8 cellular contexts compared by ENCODE assay signal in genomic region chr13:40149611-40150283, GRCh38.
DNase-seq lines count a peak whose midpoint lies in the region; ATAC-seq and TF ChIP-seq lines count a peak whose summit lies in the region.

No MANE protein-coding gene starts in this region.

- no peak overlapping the region for H2BK15ac ChIP-seq in neuronal stem cell (ENCODE audit: low read length)

- H3K79me1 ChIP-seq in neuronal stem cell (ENCODE audit: low read depth, low read length): no peaks in the 10 kb centered on the region
- H3K79me1 ChIP-seq in trophoblast cell (ENCODE audit: low read length): no peaks in the 10 kb centered on the region

- H4K12ac ChIP-seq in trophoblast cell (ENCODE audit: low read depth, low read length): no peak overlapping the region

- CTCF ChIA-PET in A673 (lab: Charles Lee): no interaction called here

- no peak for ATAC-seq in GM21737 (IDR thresholded peaks at IDR 0.05; ENCODE audit: unreplicated experiment)

- DNase-seq in A673 (ENCODE audit: low spot score) (peak; percentile 17), LoVo (ENCODE audit: low spot score) (peak; percentile 14), esophagus muscularis mucosa (ENCODE audit: extremely low spot score) (no peak), neuronal stem cell (ENCODE audit: low spot score) (no peak), HPDE6-E6E7 (ENCODE audit: extremely low spot score) (no peak), trophoblast cell (no peak), KG1 (lab: John Stamatoyannopoulos, UW) (no peak)

- POLR2A ChIA-PET in A673 (lab: Charles Lee; ENCODE audit: low non-redundant PET): no interaction called here

- H3K27me3 ChIP-seq in A673 (replicated peaks; ENCODE audit: insufficient read depth, low read depth, low read length, poor library complexity) (no peaks in the 10 kb centered on the region), esophagus muscularis mucosa (no peaks in the 10 kb centered on the region), neuronal stem cell (ENCODE audit: control insufficient read depth in 3 of 3, insufficient read depth in 3 of 3, low read depth in 1 of 3, low read length in 3 of 3) (no peaks in the 10 kb centered on the region), trophoblast cell (ENCODE audit: insufficient read depth, low read length) (no peaks in the 10 kb centered on the region)

- H2BK5ac ChIP-seq in neuronal stem cell (ENCODE audit: low read length) (no peak overlapping the region), trophoblast cell (ENCODE audit: low read depth, low read length, poor library complexity) (no peak overlapping the region)

- TF ChIP-seq POLR2A in esophagus muscularis mucosa (IDR thresholded peaks at IDR 0.05; ENCODE audit: low read depth): no peak

- TF ChIP-seq CTCF in A673 (conservative IDR thresholded peaks at IDR 0.05; ENCODE audit: low read depth, low read length): no peak
- TF ChIP-seq CTCF in esophagus muscularis mucosa (IDR thresholded peaks at IDR 0.05): no peak

- no peak overlapping the region for H3K9ac ChIP-seq in neuronal stem cell (ENCODE audit: low read depth, low read length, poor library complexity)
- H3K9ac ChIP-seq in trophoblast cell (ENCODE audit: low read length): no peak overlapping the region

- BruUV-seq in A673 (replicated peaks; lab: Mats Ljungman, UMichigan): no TSS peak

- H3K14ac ChIP-seq in neuronal stem cell (ENCODE audit: low read length): no peak overlapping the region
- no peak overlapping the region for H3K14ac ChIP-seq in trophoblast cell (ENCODE audit: low read length)

- peak overlapping the region; percentile 51 for H2AFZ ChIP-seq in neuronal stem cell (ENCODE audit: low read length)
- H2AFZ ChIP-seq in trophoblast cell (ENCODE audit: insufficient read depth, low read length, poor library complexity): no peak overlapping the region

- H3K27ac ChIP-seq in A673 (ENCODE audit: low read depth, low read length, poor library complexity, severe bottlenecking) (no peak overlapping the region), esophagus muscularis mucosa (replicated peaks in 1 of 4) (peak overlapping the region; percentile 77 to 82 (median 80)), neuronal stem cell (replicated peaks; ENCODE audit: low read length) (no peak overlapping the region), trophoblast cell (ENCODE audit: low read depth, low read length) (no peak overlapping the region)

- H2AK5ac ChIP-seq in neuronal stem cell (ENCODE audit: low read depth, low read length): no peak overlapping the region
- H2AK5ac ChIP-seq in trophoblast cell (ENCODE audit: low read length): no peak overlapping the region

- intact Hi-C loops in A673 (cut with micrococcal nuclease; ENCODE audit: unreplicated experiment): no loop called here
- intact Hi-C loops in esophagus muscularis mucosa (cut with DNase I): no loop called here

- no peak overlapping the region for H4K8ac ChIP-seq in neuronal stem cell (ENCODE audit: low read depth, low read length)
- H4K8ac ChIP-seq in trophoblast cell (ENCODE audit: low read depth, low read length): no peak overlapping the region

- H3K23ac ChIP-seq in neuronal stem cell (ENCODE audit: low read depth, low read length, poor library complexity) (no peak overlapping the region), trophoblast cell (ENCODE audit: low read length) (no peak overlapping the region)

- TF ChIP-seq EP300 in esophagus muscularis mucosa (IDR thresholded peaks at IDR 0.05): peak; percentile 8

- H3K4me2 ChIP-seq in neuronal stem cell (ENCODE audit: insufficient read depth, low read length, poor library complexity, severe bottlenecking) (no peak overlapping the region), trophoblast cell (ENCODE audit: low read length) (no peak overlapping the region)

- WGBS in esophagus muscularis mucosa: 40% methylated on average over 4 of the region's 6 CpGs
- no CpG with 5 or more reads among the region's 6 CpGs for WGBS in neuronal stem cell (ENCODE audit: extremely low coverage in 2 of 2, insufficient read length in 2 of 2, insufficient replicate concordance in 1 of 2), 2 donors
- no CpG with 5 or more reads among the region's 6 CpGs for WGBS in trophoblast cell (ENCODE audit: extremely low coverage, insufficient coverage, insufficient read length)

- H3K9me3 ChIP-seq in A673 (ENCODE audit: low read depth, low read length, poor library complexity, severe bottlenecking): no peaks in the 10 kb centered on the region
- H3K9me3 ChIP-seq in esophagus muscularis mucosa: no peaks in the 10 kb centered on the region
- H3K9me3 ChIP-seq in neuronal stem cell (replicated peaks in 1 of 2; ENCODE audit: control insufficient read depth in 2 of 2, insufficient read depth in 1 of 2, low read depth in 1 of 2, low read length in 2 of 2): no peaks in the 10 kb centered on the region
- no peaks in the 10 kb centered on the region for H3K9me3 ChIP-seq in trophoblast cell (ENCODE audit: insufficient read depth, low read depth, low read length)

- H3K36me3 ChIP-seq in A673 (ENCODE audit: insufficient read depth, low read length, poor library complexity, severe bottlenecking): no peaks in the 10 kb centered on the region
- H3K36me3 ChIP-seq in esophagus muscularis mucosa: no peaks in the 10 kb centered on the region
- H3K36me3 ChIP-seq in neuronal stem cell (replicated peaks in 1 of 2; ENCODE audit: control insufficient read depth in 2 of 2, insufficient read depth in 2 of 2, low read length in 2 of 2): no peaks in the 10 kb centered on the region
- no peaks in the 10 kb centered on the region for H3K36me3 ChIP-seq in trophoblast cell (ENCODE audit: control insufficient read depth in 1 of 2, insufficient read depth in 2 of 2, low read length in 2 of 2)

- H4K91ac ChIP-seq in neuronal stem cell (ENCODE audit: low read depth, low read length, poor library complexity): no peak overlapping the region
- no peak overlapping the region for H4K91ac ChIP-seq in trophoblast cell (ENCODE audit: low read depth, low read length)

- H3K4me1 ChIP-seq in A673 (ENCODE audit: insufficient read depth, low read length, poor library complexity, severe bottlenecking): no peaks in the 10 kb centered on the region
- peaks cover 25 to 40% (median 33%) of the 10 kb centered on the region in 4 donors for H3K4me1 ChIP-seq in esophagus muscularis mucosa
- no peaks in the 10 kb centered on the region for H3K4me1 ChIP-seq in neuronal stem cell (ENCODE audit: control insufficient read depth in 2 of 2, insufficient read depth in 1 of 2, low read depth in 1 of 2, low read length in 2 of 2)
- peaks cover 5 to 9% of the 10 kb centered on the region in 2 experiments for H3K4me1 ChIP-seq in trophoblast cell (ENCODE audit: control insufficient read depth in 1 of 2, insufficient read depth in 2 of 2, low read length in 2 of 2)

- no peaks in the 10 kb centered on the region for H3K79me2 ChIP-seq in trophoblast cell (ENCODE audit: control insufficient read depth, insufficient read depth, low read length, poor library complexity)

- no peak overlapping the region for H3K4me3 ChIP-seq in A673 (ENCODE audit: low read depth, low read length, poor library complexity, severe bottlenecking)
- no peak overlapping the region for H3K4me3 ChIP-seq in esophagus muscularis mucosa
- H3K4me3 ChIP-seq in neuronal stem cell (ENCODE audit: low read length in 2 of 2): no peak overlapping the region
- H3K4me3 ChIP-seq in trophoblast cell (ENCODE audit: low read depth, low read length): no peak overlapping the region

- no peak overlapping the region for H3K18ac ChIP-seq in neuronal stem cell (ENCODE audit: low read length)
- no peak overlapping the region for H3K18ac ChIP-seq in trophoblast cell (ENCODE audit: low read length)

- H3K4ac ChIP-seq in neuronal stem cell (ENCODE audit: low read length) (no peak overlapping the region), trophoblast cell (ENCODE audit: low read depth, low read length) (no peak overlapping the region)

- H2BK12ac ChIP-seq in neuronal stem cell (ENCODE audit: low read length) (no peak overlapping the region), trophoblast cell (ENCODE audit: low read length) (no peak overlapping the region)

- no peak overlapping the region for H2BK120ac ChIP-seq in neuronal stem cell (ENCODE audit: low read depth, low read length)
- H2BK120ac ChIP-seq in trophoblast cell (ENCODE audit: insufficient read depth, low read length, poor library complexity): no peak overlapping the region

Comparison
In these comparisons a context has a peak if more than half of its experiments do, and no peak if none do; other contexts are left out.
1. DNase-seq: peak in A673 (single experiment) and LoVo (single experiment); none in esophagus muscularis mucosa (single experiment), neuronal stem cell (single experiment), HPDE6-E6E7 (single experiment), trophoblast cell (0 of 2) and KG1 (single experiment).
2. H3K27ac ChIP-seq: peak in esophagus muscularis mucosa (4 of 4); none in A673 (single experiment), neuronal stem cell (single experiment) and trophoblast cell (single experiment).